In the genomic region with DNA sequence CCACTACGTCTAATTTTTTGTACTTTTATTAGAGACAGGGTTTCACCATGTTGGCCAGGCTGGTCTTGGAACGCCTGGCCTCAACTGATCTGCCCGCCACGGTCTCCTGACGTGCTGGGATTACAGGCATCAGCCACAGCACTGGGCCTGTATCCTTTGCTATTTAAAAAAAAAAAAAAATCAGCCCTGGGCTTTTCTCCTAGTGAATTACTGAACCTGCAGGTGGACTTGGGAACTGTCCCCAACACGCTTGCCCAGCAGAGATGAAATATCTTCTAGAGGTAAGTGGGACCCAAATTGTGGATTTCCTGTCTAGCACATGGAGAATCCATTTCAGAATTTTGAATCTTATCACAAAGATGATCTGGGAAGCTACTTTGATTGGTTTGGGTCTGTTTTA, we compare ENCODE assay signal across 16 cellular contexts. TPM values are rescaled to one million over a fixed set of nuclear protein-coding genes. Genes with fewer than 3 reads are reported as not detected.
DNase-seq lines count a peak whose midpoint lies in the region; ATAC-seq and TF ChIP-seq lines count a peak whose summit lies in the region.
"Had no signal": no experiment of that assay in that cellular context is flagged by ENCODE, and none has a peak within 500 bp of the region (broad histone marks: within the 10 kb centered on the region; RNA-seq: fewer than 3 reads in every experiment).

No MANE protein-coding gene starts in this region.

- no peaks in the 10 kb centered on the region for H3K27me3 Mint-ChIP-seq in activated CD8-positive, alpha-beta memory T cell treated with anti-CD3 and anti-CD28 coated beads, Interleukin-2, amount 10 ng/mL, durations not matched to agents 7 days and 5 days
- H3K27me3 Mint-ChIP-seq in endodermal cell (ENCODE audit: insufficient read depth) = no peaks in the 10 kb centered on the region

- WGBS in endodermal cell (ENCODE audit: insufficient coverage in 1 of 2, insufficient read length in 1 of 2), 2 experiments = 92 to 95% methylated on average over 2 to 6 of the region's 6 CpGs
- WGBS in spleen, 5 donors = 90 to 98% (median 96%) methylated on average over 6 of the region's 6 CpGs; no CpG with 5 or more reads in 1 of the 5 donors

- DNase-seq in activated CD8-positive, alpha-beta memory T cell treated with anti-CD3 and anti-CD28 coated beads, Interleukin-2, amount 10 ng/mL, durations not matched to agents 7 days and 5 days = no peak
- no peak for DNase-seq in activated CD8-positive, alpha-beta memory T cell treated with anti-CD3 and anti-CD28 coated beads, Interleukin-2, amount 50 U/mL, for 4 hours
- DNase-seq in RWPE2 (ENCODE audit: low spot score) (no peak), endodermal cell (no peak), spleen (peak; percentile 31), left ventricle myocardium inferior (no peak), MG63 (no peak)
- DNase-seq in stimulated activated CD4-positive, alpha-beta T cell treated with anti-CD3 and anti-CD28 coated beads, Interleukin-1b, Interleukin-23, amount 100 ng/mL, for 48 hours = no peak
- DNase-seq: DMS79 treated with DMSO at 0.1 percent for 48 hours, GDM1, NCI-H1092 treated with DMSO at 0.1 percent for 48 hours, NCI-H1694 treated with DMSO at 0.1 percent for 48 hours, NCI-H345, NCI-H69 had no signal

- H3K27ac Mint-ChIP-seq in activated CD8-positive, alpha-beta memory T cell treated with anti-CD3 and anti-CD28 coated beads, Interleukin-2, amount 10 ng/mL, durations not matched to agents 7 days and 5 days = no peak overlapping the region
- H3K27ac Mint-ChIP-seq in endodermal cell = no peak overlapping the region

- H3K27me3 ChIP-seq in RWPE2 (ENCODE audit: insufficient read depth, poor library complexity, severe bottlenecking) (no peaks in the 10 kb centered on the region), endodermal cell (ENCODE audit: control insufficient read depth, insufficient read depth, low read length, poor library complexity, severe bottlenecking) (no peaks in the 10 kb centered on the region), spleen (replicated peaks in 1 of 7) (no peaks in the 10 kb centered on the region), left ventricle myocardium inferior (ENCODE audit: low read depth) (no peaks in the 10 kb centered on the region), MG63 (no peaks in the 10 kb centered on the region)

- TF ChIP-seq POLR2A in spleen (IDR thresholded peaks at IDR 0.05) = no peak

- H3K9me3 ChIP-seq in RWPE2 (ENCODE audit: severe bottlenecking) (no peaks in the 10 kb centered on the region), endodermal cell (ENCODE audit: control insufficient read depth, low read length) (no peaks in the 10 kb centered on the region), spleen (no peaks in the 10 kb centered on the region), left ventricle myocardium inferior (replicated peaks) (no peaks in the 10 kb centered on the region), MG63 (no peaks in the 10 kb centered on the region)

- CTCF ChIA-PET in activated CD8-positive, alpha-beta memory T cell treated with anti-CD3 and anti-CD28 coated beads, Interleukin-2, amount 10 ng/mL, durations not matched to agents 7 days and 5 days (lab: Charles Lee) = interaction anchor here (0.8 to 1.6 kb wide), 2 partner anchors 9 to 18 kb away, joined by 3 to 6 read pairs; no protein-coding TSS in a partner anchor

- H3K4me3 ChIP-seq in RWPE2 (ENCODE audit: severe bottlenecking) (no peak overlapping the region), endodermal cell (ENCODE audit: low read length) (no peak overlapping the region), spleen (no peak overlapping the region), left ventricle myocardium inferior (no peak overlapping the region), MG63 (no peak overlapping the region)

- peaks cover 28% of the 10 kb centered on the region for H3K4me1 Mint-ChIP-seq in activated CD8-positive, alpha-beta memory T cell treated with anti-CD3 and anti-CD28 coated beads, Interleukin-2, amount 10 ng/mL, durations not matched to agents 7 days and 5 days
- no peaks in the 10 kb centered on the region for H3K4me1 Mint-ChIP-seq in endodermal cell

- H3K9ac ChIP-seq in endodermal cell (ENCODE audit: extremely low read depth, low read length, poor library complexity, severe bottlenecking) = no peak overlapping the region
- H3K9ac ChIP-seq: KMS-11 had no signal

- H3K4me1 ChIP-seq in RWPE2 (ENCODE audit: insufficient read depth, poor library complexity, severe bottlenecking) (peaks cover 17% of the 10 kb centered on the region), endodermal cell (ENCODE audit: control insufficient read depth, insufficient read depth, low read length) (no peaks in the 10 kb centered on the region), spleen (peaks cover 0 to 60% (median 20%) of the 10 kb centered on the region in 6 donors), left ventricle myocardium inferior (peaks cover 41% of the 10 kb centered on the region)

- peak; percentile 27 for ATAC-seq in activated CD8-positive, alpha-beta memory T cell treated with anti-CD3 and anti-CD28 coated beads, Interleukin-2, amount 10 ng/mL, durations not matched to agents 7 days and 5 days
- ATAC-seq in RWPE2 (ENCODE audit: low read depth) = no peak; the same call in 2 of the 3 replicates

- H3K27ac ChIP-seq in RWPE2 (ENCODE audit: poor library complexity, severe bottlenecking) (peak overlapping the region; percentile 16), endodermal cell (ENCODE audit: low read depth, low read length) (no peak overlapping the region), spleen (no peak overlapping the region), left ventricle myocardium inferior (replicated peaks) (no peak overlapping the region)
- H3K27ac ChIP-seq: C4-2B, KMS-11 had no signal

- H3K4me3 Mint-ChIP-seq in activated CD8-positive, alpha-beta memory T cell treated with anti-CD3 and anti-CD28 coated beads, Interleukin-2, amount 10 ng/mL, durations not matched to agents 7 days and 5 days = no peak overlapping the region
- H3K4me3 Mint-ChIP-seq in endodermal cell = no peak overlapping the region

- no peaks in the 10 kb centered on the region for H3K9me3 Mint-ChIP-seq in activated CD8-positive, alpha-beta memory T cell treated with anti-CD3 and anti-CD28 coated beads, Interleukin-2, amount 10 ng/mL, durations not matched to agents 7 days and 5 days (ENCODE audit: low read depth)
- H3K9me3 Mint-ChIP-seq in endodermal cell = no peaks in the 10 kb centered on the region

- TF ChIP-seq CTCF in RWPE2 (IDR thresholded peaks at IDR 0.05; ENCODE audit: poor library complexity, severe bottlenecking) (no peak), endodermal cell (conservative IDR thresholded peaks at IDR 0.05) (peak; percentile 40), spleen (IDR thresholded peaks at IDR 0.05 in 8 of 11, conservative IDR thresholded peaks at IDR 0.05 in 3 of 11) (no peak), left ventricle myocardium inferior (IDR thresholded peaks at IDR 0.05; ENCODE audit: borderline replicate concordance) (no peak)

- peaks cover 30% of the 10 kb centered on the region for H3K36me3 Mint-ChIP-seq in activated CD8-positive, alpha-beta memory T cell treated with anti-CD3 and anti-CD28 coated beads, Interleukin-2, amount 10 ng/mL, durations not matched to agents 7 days and 5 days
- peaks cover 39% of the 10 kb centered on the region for H3K36me3 Mint-ChIP-seq in endodermal cell (ENCODE audit: low read depth)

- peaks cover 72% of the 10 kb centered on the region for H3K36me3 ChIP-seq in RWPE2 (ENCODE audit: low read depth)
- H3K36me3 ChIP-seq in endodermal cell (ENCODE audit: control insufficient read depth, insufficient read depth, low read length) = peaks cover 58% of the 10 kb centered on the region
- peaks cover 6 to 96% (median 38%) of the 10 kb centered on the region in 6 donors for H3K36me3 ChIP-seq in spleen
- H3K36me3 ChIP-seq in left ventricle myocardium inferior = peaks cover 17% of the 10 kb centered on the region
- H3K36me3 ChIP-seq in MG63 = peaks cover 75% of the 10 kb centered on the region

- intact Hi-C loops in spleen (cut with DNase I; ENCODE audit: low total_unique reads) (no loop called here), left ventricle myocardium inferior (cut with micrococcal nuclease) (no loop called here)

RNA-seq across cellular contexts. Expression of a gene that starts 14.8 kb away (rescaled TPM):
- 100 to 1,000 TPM; 268 to 273 TPM for total RNA-seq in activated CD8-positive, alpha-beta memory T cell treated with anti-CD3 and anti-CD28 coated beads, Interleukin-2, amount 10 ng/mL, durations not matched to agents 7 days and 5 days
- total RNA-seq in endodermal cell (100 to 1,000 TPM; 253 to 263 TPM), spleen (100 to 1,000 TPM; 174 to 199 (median 187) TPM), left ventricle myocardium inferior (64.1 TPM)
- polyA plus RNA-seq in endodermal cell (2013, experiment 1 of 2) = 207 TPM
- polyA plus RNA-seq in endodermal cell (2013, experiment 2 of 2) = 191 TPM
- polyA plus RNA-seq in spleen = 10 to 100 TPM; 51.5 to 60.1 (median 54.4) TPM
- total RNA-seq in MG63 (2014; rRNA removed; shearing (Covaris generic); ENCODE audit: low replicate concordance) = 232 and 296 TPM in 2 replicates
